ENCODE assay signal across 18 cellular contexts in the genomic region with DNA sequence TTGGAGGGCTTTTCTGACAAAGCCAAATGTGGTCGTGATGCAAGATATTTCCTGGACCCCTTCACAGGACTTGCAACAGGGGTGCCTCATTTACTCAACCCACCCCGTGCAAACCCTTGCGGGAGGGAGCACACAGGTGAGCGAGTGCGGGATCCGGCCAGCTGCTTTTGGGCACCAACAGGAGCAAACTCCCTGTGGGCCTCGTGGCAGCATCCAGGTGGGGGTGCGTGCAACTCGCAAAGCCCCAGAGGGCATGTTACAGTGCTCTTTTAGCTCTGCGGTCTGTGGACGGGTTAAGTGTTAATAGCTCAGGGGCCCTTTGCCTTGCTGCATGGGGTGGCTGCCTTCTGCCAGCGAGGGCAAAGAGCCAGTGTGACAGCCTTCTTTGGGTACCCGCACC.
"Had no signal": no experiment of that assay in that cellular context is flagged by ENCODE, and none has a peak within 500 bp of the region (broad histone marks: within the 10 kb centered on the region; RNA-seq: fewer than 3 reads in every experiment).

No MANE protein-coding gene starts in this region.

- H3K36me3 ChIP-seq: colonic mucosa, heart left ventricle, left lung, lower lobe of right lung, stomach, thoracic aorta, transverse colon had no signal

- H3K27ac Mint-ChIP-seq: memory B cell, naive B cell, nephron had no signal

- DNase-seq: colonic mucosa; dermis blood vessel endothelial cell; foreskin melanocyte; hippocampal formation; lower lobe of right lung; naive B cell; stimulated activated CD4-positive, alpha-beta T cell treated with anti-CD3 and anti-CD28 coated beads, Interleukin-2, amount 100 ng/mL, for 24 hours; stimulated activated CD4-positive, alpha-beta T cell treated with anti-CD3 and anti-CD28 coated beads, Interleukin-4, amount 100 ng/mL, for 4 hours; stimulated activated naive CD4-positive, alpha-beta T cell; stomach; substantia nigra; transverse colon had no signal

- H3K27me3 Mint-ChIP-seq: memory B cell, naive B cell had no signal

- H3K27me3 ChIP-seq: colonic mucosa, heart left ventricle, left lung, stomach, transverse colon had no signal

- H3K9me3 Mint-ChIP-seq: memory B cell, naive B cell, nephron had no signal

- H3K4me3 ChIP-seq: colonic mucosa, heart left ventricle, left lung, lower lobe of right lung, stomach, thoracic aorta, transverse colon had no signal

- H3K9me3 ChIP-seq: colonic mucosa, heart left ventricle, left lung, lower lobe of right lung, stomach, thoracic aorta, transverse colon had no signal

- H3K4me1 Mint-ChIP-seq: memory B cell, naive B cell, nephron had no signal

- H3K4me1 ChIP-seq: colonic mucosa, heart left ventricle, left lung, lower lobe of right lung, parathyroid adenoma, stomach, transverse colon had no signal

- H3K36me3 Mint-ChIP-seq: memory B cell, naive B cell had no signal

- H3K9ac ChIP-seq: parathyroid adenoma had no signal

- H3K27ac ChIP-seq: colonic mucosa, heart left ventricle, left lung, lower lobe of right lung, parathyroid adenoma, stomach, thoracic aorta, transverse colon had no signal

- H3K4me3 Mint-ChIP-seq: memory B cell, naive B cell, nephron had no signal
